ENCODE assay signal across 8 cellular contexts in genomic region chr1:26900815-26901511, GRCh38. TPM values are rescaled to one million over a fixed set of nuclear protein-coding genes. Genes with fewer than 3 reads are reported as not detected.
DNase-seq lines count a peak whose midpoint lies in the region; ATAC-seq and TF ChIP-seq lines count a peak whose summit lies in the region.

No MANE protein-coding gene starts in this region.

- dilution Hi-C loops in IMR-90 (cut with HindIII; ENCODE audit: low sequenced_read_pairs, unreplicated experiment): no loop called here

- no peaks in the 10 kb centered on the region for H4K20me1 ChIP-seq in IMR-90 (ENCODE audit: insufficient read depth, low read length)

- peak overlapping the region; percentile 90; the same call in 1 of the 2 replicates for H4K5ac ChIP-seq in IMR-90 (ENCODE audit: low read depth, low read length)

- H3K79me1 ChIP-seq in IMR-90 (ENCODE audit: low read depth in 1 of 2, low read length in 2 of 2): peaks cover 23 to 37% of the 10 kb centered on the region in 2 experiments; a peak in 3 of 4 replicates

- H3K36me3 ChIP-seq in IMR-90 (ENCODE audit: control insufficient read depth, insufficient read depth, low read length): peaks cover 5% of the 10 kb centered on the region; the same call in 1 of the 2 replicates
- peaks cover 11 to 20% of the 10 kb centered on the region in 2 donors for H3K36me3 ChIP-seq in muscle layer of duodenum (ENCODE audit: control insufficient read depth in 1 of 2, insufficient read depth in 2 of 2, low read length in 2 of 2)

- peak overlapping the region; percentile 56 to 98 for H4K8ac ChIP-seq in IMR-90 (ENCODE audit: low read depth in 2 of 2, low read length in 2 of 2)

- no peaks in the 10 kb centered on the region for H3K9me1 ChIP-seq in IMR-90 (ENCODE audit: insufficient read depth, low read length)

- H3K23ac ChIP-seq in IMR-90 (ENCODE audit: low read depth, low read length): peak overlapping the region; percentile 73; the same call in 1 of the 2 replicates

- CTCF ChIA-PET in AG04450 (lab: Charles Lee): interaction anchor here (0.7 to 1.5 kb wide), 2 partner anchors 9 to 97 kb away, joined by 3 read pairs; no protein-coding TSS in a partner anchor
- CTCF ChIA-PET in IMR-90 (lab: Yijun Ruan, JAX): interaction anchor here (0.7 kb wide), 1 partner anchor 10 kb away, joined by 3 read pairs; no protein-coding TSS in a partner anchor

- H3K4ac ChIP-seq in IMR-90 (ENCODE audit: low read depth, low read length): peak overlapping the region; percentile 90; the same call in 1 of the 2 replicates

- H3K14ac ChIP-seq in IMR-90 (replicated peaks; ENCODE audit: low read depth, low read length): peak overlapping the region; percentile 97

- peaks cover 5% of the 10 kb centered on the region; the same call in 1 of the 2 replicates for H3K4me1 ChIP-seq in IMR-90 (ENCODE audit: control insufficient read depth, insufficient read depth, low read length)
- peaks cover 8 to 20% of the 10 kb centered on the region in 2 donors for H3K4me1 ChIP-seq in muscle layer of duodenum (ENCODE audit: control insufficient read depth in 1 of 2, insufficient read depth in 2 of 2, low read length in 2 of 2)

- no peak for DNase-seq in AG04450 (ENCODE audit: low read depth, low spot score)
- DNase-seq in IMR-90: no peak
- DNase-seq in cardiac fibroblast (ENCODE audit: low read depth in 2 of 2): no peak
- DNase-seq in DMS114 treated with DMSO at 0.1 percent for 48 hours (lab: John Stamatoyannopoulos, UW; ENCODE audit: unreplicated experiment): no peak
- DNase-seq in stimulated activated CD4-positive, alpha-beta T cell treated with anti-CD3 and anti-CD28 coated beads, Interleukin-2, amount 100 ng/mL, for 48 hours: no peak
- no peak for DNase-seq in glomerular visceral epithelial cell (ENCODE audit: extremely low spot score)

- no peak for ATAC-seq in IMR-90 (ENCODE audit: low read depth)
- ATAC-seq in HG03095 (IDR thresholded peaks at IDR 0.05; ENCODE audit: unreplicated experiment): no peak

- POLR2A ChIA-PET in AG04450 (lab: Yijun Ruan, JAX) (interaction anchor here (0.6 to 2.8 kb wide), 9 partner anchors 9 to 366 kb away, joined by 3 to 24 read pairs (median 4); partner anchors contain the start of gene GPN2), IMR-90 (lab: Charles Lee; ENCODE audit: unreplicated experiment) (interaction anchor here (0.6 to 2.3 kb wide), 4 partner anchors 11 to 96 kb away, joined by 3 to 7 read pairs (median 3); partner anchors contain the start of gene GPN2)

- intact Hi-C loops in IMR-90 (cut with micrococcal nuclease): no loop called here

- H3K9ac ChIP-seq in IMR-90 (ENCODE audit: low read depth, low read length): peak overlapping the region; percentile 71; the same call in 1 of the 2 replicates

- H3K18ac ChIP-seq in IMR-90 (ENCODE audit: low read depth, low read length): no peak overlapping the region

- H2BK15ac ChIP-seq in IMR-90 (ENCODE audit: low read depth, low read length): no peak overlapping the region

- no peak overlapping the region for H2BK20ac ChIP-seq in IMR-90 (ENCODE audit: low read depth, low read length)

- no peaks in the 10 kb centered on the region for H3K27me3 ChIP-seq in AG04450 (ENCODE audit: control insufficient read depth, insufficient read depth, low read length)
- H3K27me3 ChIP-seq in IMR-90 (ENCODE audit: control insufficient read depth, insufficient read depth, low read length): no peaks in the 10 kb centered on the region
- H3K27me3 ChIP-seq in muscle layer of duodenum (ENCODE audit: low read depth, low read length): no peaks in the 10 kb centered on the region

- peak overlapping the region; percentile 21 for H3K27ac ChIP-seq in AG04450 (ENCODE audit: low read depth, low read length)
- H3K27ac ChIP-seq in IMR-90 (ENCODE audit: insufficient read depth, low read length): no peak overlapping the region
- H3K27ac ChIP-seq in muscle layer of duodenum (ENCODE audit: low read length): peak overlapping the region; percentile 93

- H2AK5ac ChIP-seq in IMR-90 (ENCODE audit: low read depth, low read length): no peak overlapping the region

- no peak overlapping the region for H2BK120ac ChIP-seq in IMR-90 (ENCODE audit: low read depth, low read length)

- H3K56ac ChIP-seq in IMR-90 (ENCODE audit: extremely low read depth, insufficient read depth, low read length): peak overlapping the region; percentile 93; the same call in 1 of the 2 replicates

- no TSS peak for BruUV-seq in IMR-90 (replicated peaks; lab: Mats Ljungman, UMichigan)

- H3K9me3 ChIP-seq in AG04450 (ENCODE audit: control insufficient read depth, insufficient read depth, low read length) (no peaks in the 10 kb centered on the region), IMR-90 (ENCODE audit: control insufficient read depth, insufficient read depth, low read length) (no peaks in the 10 kb centered on the region), muscle layer of duodenum (ENCODE audit: control insufficient read depth in 1 of 2, low read length in 2 of 2) (no peaks in the 10 kb centered on the region)

- TF ChIP-seq POLR2A in IMR-90 (IDR thresholded peaks at IDR 0.05; ENCODE audit: low read depth, low read length): no peak

- no peak overlapping the region for H2AK9ac ChIP-seq in IMR-90 (replicated peaks; ENCODE audit: low read depth, low read length, poor library complexity)

- H3K4me3 ChIP-seq in AG04450 (ENCODE audit: low read depth, low read length): peak overlapping the region; percentile 95
- peak overlapping the region; percentile 86; the same call in 1 of the 2 replicates for H3K4me3 ChIP-seq in IMR-90 (ENCODE audit: insufficient read depth, low read depth, low read length)
- H3K4me3 ChIP-seq in cardiac fibroblast (replicated peaks in 1 of 2; ENCODE audit: low read depth in 2 of 2, low read length in 2 of 2): peak overlapping the region; percentile 94 to 98
- peak overlapping the region; percentile 88 to 100 for H3K4me3 ChIP-seq in muscle layer of duodenum (ENCODE audit: low read depth in 1 of 2, low read length in 2 of 2)

- peak overlapping the region; percentile 64 for H4K91ac ChIP-seq in IMR-90 (ENCODE audit: insufficient read depth, low read depth, low read length)

- WGBS in IMR-90 (ENCODE audit: extremely low coverage in 2 of 2, insufficient read length in 1 of 2), 2 experiments: 100% methylated on average over 3 of the region's 18 CpGs; no CpG with 5 or more reads in 1 of the 2 experiments

- H2AFZ ChIP-seq in IMR-90 (replicated peaks; ENCODE audit: low read length, poor library complexity): no peak overlapping the region

- in situ Hi-C loops in IMR-90 (cut with MboI; ENCODE audit: low sequenced_read_pairs): no loop called here

- H2BK5ac ChIP-seq in IMR-90 (ENCODE audit: low read depth, low read length, poor library complexity, severe bottlenecking): peak overlapping the region; percentile 80

- TF ChIP-seq CTCF in AG04450 (IDR thresholded peaks at IDR 0.05; ENCODE audit: low read depth, low read length) (no peak), IMR-90 (conservative IDR thresholded peaks at IDR 0.05; ENCODE audit: low read depth, low read length) (no peak), cardiac fibroblast (IDR thresholded peaks at IDR 0.05; ENCODE audit: low read depth, low read length) (no peak)

- H3K4me2 ChIP-seq in IMR-90 (ENCODE audit: low read depth, low read length): peak overlapping the region; percentile 83

- no peak for TF ChIP-seq RAD21 in IMR-90 (IDR thresholded peaks at IDR 0.05; ENCODE audit: low read length)

TF ChIP-seq in IMR-90, 13 proteins besides CTCF, POLR2A, EP300 and RAD21 (continues in another document):
- TF ChIP-seq BHLHE40 (IDR thresholded peaks at IDR 0.05; ENCODE audit: low read depth, low read length) (no peak), SMC3 (IDR thresholded peaks at IDR 0.05; ENCODE audit: low read depth, low read length) (no peak), RFX5 (IDR thresholded peaks at IDR 0.05; ENCODE audit: low read depth, low read length) (no peak), MXI1 (IDR thresholded peaks at IDR 0.05; ENCODE audit: borderline replicate concordance, low read depth, low read length) (no peak), CHD1 (IDR thresholded peaks at IDR 0.05; ENCODE audit: low read depth, low read length) (no peak), MAZ (IDR thresholded peaks at IDR 0.05; ENCODE audit: borderline replicate concordance, low read depth, low read length) (no peak), FOS (IDR thresholded peaks at IDR 0.05; ENCODE audit: low read depth, low read length) (no peak), RCOR1 (IDR thresholded peaks at IDR 0.05; ENCODE audit: insufficient replicate concordance, low read length) (no peak)

RNA-seq across cellular contexts. Expression of gene GPATCH3, which starts 0.7 kb away (rescaled TPM):
- 6.2 and 6.5 TPM in 2 replicates for polyA plus RNA-seq in AG04450 (2011; rRNA removed)
- polyA minus RNA-seq in AG04450 (2011; rRNA and poly(A)+ RNA removed): 8.4 and 8.7 TPM in 2 replicates
- 5.2 and 6.1 TPM in 2 replicates for total RNA-seq in IMR-90 (2012; rRNA removed)
- 7.6 and 8.0 TPM in 2 replicates for polyA plus RNA-seq in IMR-90 (2012; rRNA removed)
- polyA plus RNA-seq in IMR-90 (2012; cell fraction: cytosol; rRNA removed): 7.9 and 9.8 TPM in 2 replicates
- polyA plus RNA-seq in IMR-90 (2012; cell fraction: nucleus; rRNA removed; ENCODE audit: low replicate concordance): 10.7 and 12.4 TPM in 2 replicates

RNA-seq across cellular contexts. Expression of gene GPN2, which starts 10.9 kb away (rescaled TPM):
- polyA plus RNA-seq in AG04450 (2011; rRNA removed): 28.7 and 40.3 TPM in 2 replicates
- polyA minus RNA-seq in AG04450 (2011; rRNA and poly(A)+ RNA removed): 34.6 and 49.0 TPM in 2 replicates
- 10.6 and 15.4 TPM in 2 replicates for total RNA-seq in IMR-90 (2012; rRNA removed)
- polyA plus RNA-seq in IMR-90 (2012; rRNA removed): 22.2 and 37.2 TPM in 2 replicates
- 8.3 and 12.0 TPM in 2 replicates for polyA plus RNA-seq in IMR-90 (2012; cell fraction: cytosol; rRNA removed)
- polyA plus RNA-seq in IMR-90 (2012; cell fraction: nucleus; rRNA removed; ENCODE audit: low replicate concordance): 17.0 and 20.3 TPM in 2 replicates

RNA-seq across cellular contexts. Expression of gene NR0B2, which starts 12.8 kb away (rescaled TPM):
- polyA plus RNA-seq in AG04450 (2011; rRNA removed) (not detected in 2 replicates), IMR-90 (2012; rRNA removed) (not detected in 2 replicates)
- polyA minus RNA-seq in AG04450 (2011; rRNA and poly(A)+ RNA removed): not detected in 2 replicates
- not detected in 2 replicates for total RNA-seq in IMR-90 (2012; rRNA removed)
- not detected in 2 replicates for polyA plus RNA-seq in IMR-90 (2012; cell fraction: cytosol; rRNA removed)
- not detected in 2 replicates for polyA plus RNA-seq in IMR-90 (2012; cell fraction: nucleus; rRNA removed; ENCODE audit: low replicate concordance)

RNA-seq across cellular contexts. Expression of gene NUDC, which starts 20.6 kb away (rescaled TPM):
- polyA plus RNA-seq in AG04450 (2011; rRNA removed): 54.0 and 54.1 TPM in 2 replicates
- 30.7 and 40.5 TPM in 2 replicates for polyA minus RNA-seq in AG04450 (2011; rRNA and poly(A)+ RNA removed)
- 34.8 and 50.0 TPM in 2 replicates for total RNA-seq in IMR-90 (2012; rRNA removed)
- polyA plus RNA-seq in IMR-90 (2012; rRNA removed): 85.7 and 89.8 TPM in 2 replicates
- 59.3 and 67.1 TPM in 2 replicates for polyA plus RNA-seq in IMR-90 (2012; cell fraction: cytosol; rRNA removed)
- 29.0 and 47.3 TPM in 2 replicates for polyA plus RNA-seq in IMR-90 (2012; cell fraction: nucleus; rRNA removed; ENCODE audit: low replicate concordance)

RNA-seq across cellular contexts. Expression of gene SFN, which starts 38.0 kb away (rescaled TPM):
- polyA plus RNA-seq in AG04450 (2011; rRNA removed): 0.09 and 0.10 TPM in 2 replicates
- polyA minus RNA-seq in AG04450 (2011; rRNA and poly(A)+ RNA removed): 0.37 TPM in 1 of 2 replicates, not detected in the other
- 0.18 TPM in 1 of 2 replicates, not detected in the other for total RNA-seq in IMR-90 (2012; rRNA removed)
- polyA plus RNA-seq in IMR-90 (2012; rRNA removed): 0.17 and 0.34 TPM in 2 replicates
- 0.13 TPM in 1 of 2 replicates, not detected in the other for polyA plus RNA-seq in IMR-90 (2012; cell fraction: cytosol; rRNA removed)
- 0.58 and 0.98 TPM in 2 replicates for polyA plus RNA-seq in IMR-90 (2012; cell fraction: nucleus; rRNA removed; ENCODE audit: low replicate concordance)
